2 cellular contexts compared by ENCODE assay signal in the genomic region with DNA sequence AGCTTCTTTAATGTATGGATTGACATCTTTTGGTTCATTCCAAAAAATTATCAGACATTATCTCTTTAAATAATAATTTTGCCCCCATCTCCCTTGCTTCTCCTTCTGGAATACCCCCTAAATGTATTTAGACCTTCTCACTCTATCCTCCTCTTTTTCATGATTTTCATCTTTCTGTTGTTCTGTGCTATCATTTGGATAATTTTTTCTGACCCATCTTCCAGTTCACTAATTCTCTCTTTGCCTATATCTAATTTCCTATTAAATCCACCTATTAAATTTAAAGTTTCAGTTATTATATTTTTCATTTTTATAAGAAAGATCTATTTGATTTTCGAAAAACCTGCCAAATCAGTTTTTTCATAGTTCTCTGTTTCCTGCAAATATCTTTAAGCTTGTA.
TF ChIP-seq lines count a peak whose summit lies in the region.

No MANE protein-coding gene starts in this region.

TF ChIP-seq in HepG2, 621 proteins besides CTCF, POLR2A, EP300 and RAD21:
- TF ChIP-seq PHF5A (CRISPR knock-in tag; IDR thresholded peaks at IDR 0.05; ENCODE audit: low read depth, unreplicated experiment) (no peak), CHD4 (IDR thresholded peaks at IDR 0.05; ENCODE audit: borderline replicate concordance, low read length) (peak; percentile 69; the same call in 1 of the 2 replicates)

TF ChIP-seq in H1, 55 proteins besides CTCF, POLR2A, EP300 and RAD21:
- TF ChIP-seq CHD1 (IDR thresholded peaks at IDR 0.05; ENCODE audit: low read depth, low read length), result no peak
- TF ChIP-seq KDM1A (IDR thresholded peaks at IDR 0.05; ENCODE audit: borderline replicate concordance, low read length), result peak; percentile 58
- TF ChIP-seq POU5F1 (IDR thresholded peaks at IDR 0.05; ENCODE audit: low read depth, low read length), result no peak
- TF ChIP-seq TAF7 (optimal IDR thresholded peaks at IDR 0.05; ENCODE audit: borderline replicate concordance, low read depth, low read length), result no peak
- TF ChIP-seq SIN3A (conservative IDR thresholded peaks at IDR 0.05 in 1 of 2, IDR thresholded peaks at IDR 0.05 in 1 of 2; ENCODE audit: low read depth in 1 of 2, low read length in 2 of 2), result no peak
